1 cellular context compared by ENCODE assay signal in genomic region chr10:101005869-101006567, GRCh38.
TF ChIP-seq lines count a peak whose summit lies in the region.

No MANE protein-coding gene starts in this region.

TF ChIP-seq in K562, 482 proteins besides CTCF, POLR2A, EP300 and RAD21:
- TF ChIP-seq TCFL5 (CRISPR knock-in tag; conservative IDR thresholded peaks at IDR 0.05) (no peak), CHD4 (IDR thresholded peaks at IDR 0.05; ENCODE audit: insufficient read depth, insufficient replicate concordance, low read depth, low read length, poor library complexity, severe bottlenecking) (peak; percentile 36), NCOR1 (IDR thresholded peaks at IDR 0.05) (no peak), NFE2L1 (tag; IDR thresholded peaks at IDR 0.05; ENCODE audit: borderline replicate concordance, low read depth) (no peak), ZBTB17 (CRISPR knock-in tag; IDR thresholded peaks at IDR 0.05) (no peak), ADNP (tag; IDR thresholded peaks at IDR 0.05) (peak; percentile 56), ZNF696 (CRISPR knock-in tag; conservative IDR thresholded peaks at IDR 0.05) (no peak), YBX1 (IDR thresholded peaks at IDR 0.05) (no peak), MLX (CRISPR knock-in tag; conservative IDR thresholded peaks at IDR 0.05) (no peak), RBM25 (IDR thresholded peaks at IDR 0.05; ENCODE audit: low read depth, low read length, severe bottlenecking) (peak; percentile 63), THRA (IDR thresholded peaks at IDR 0.05) (no peak), CEBPG (CRISPR knock-in tag; IDR thresholded peaks at IDR 0.05) (no peak), CEBPG (tag; conservative IDR thresholded peaks at IDR 0.05 in 1 of 2, IDR thresholded peaks at IDR 0.05 in 1 of 2) (no peak), CUX1 (CRISPR knock-in tag; IDR thresholded peaks at IDR 0.05) (no peak), ESRRA (IDR thresholded peaks at IDR 0.05; ENCODE audit: borderline replicate concordance, low read depth) (peak; percentile 94), BCOR (IDR thresholded peaks at IDR 0.05) (peak; percentile 60; the same call in 1 of the 2 replicates), KHSRP (IDR thresholded peaks at IDR 0.05) (no peak), SAFB (IDR thresholded peaks at IDR 0.05; ENCODE audit: borderline replicate concordance, low read depth, low read length) (no peak)
TF ChIP-seq in K562: peak in this region for 5.
